1 cellular context compared by ENCODE assay signal in genomic region chr17:49361129-49361901, GRCh38.
TF ChIP-seq lines count a peak whose summit lies in the region.

No MANE protein-coding gene starts in this region.

TF ChIP-seq in HepG2, 621 proteins besides CTCF, POLR2A, EP300 and RAD21 (continued from another document and continues in another):
- TF ChIP-seq ZNF704 (CRISPR knock-in tag; IDR thresholded peaks at IDR 0.05; ENCODE audit: borderline replicate concordance) (no peak), MYC (CRISPR knock-in tag; IDR thresholded peaks at IDR 0.05; ENCODE audit: borderline replicate concordance) (peak; percentile 45; the same call in 1 of the 2 replicates), MTF2 (CRISPR knock-in tag; IDR thresholded peaks at IDR 0.05; ENCODE audit: borderline replicate concordance) (no peak), ZFP91 (CRISPR knock-in tag; IDR thresholded peaks at IDR 0.05; ENCODE audit: borderline replicate concordance) (peak; percentile 54; the same call in 1 of the 2 replicates), ZNF790 (CRISPR knock-in tag; IDR thresholded peaks at IDR 0.05; ENCODE audit: borderline replicate concordance) (0 out of 2 replicates have a peak, but pooled peaks have one; percentile 51), FOSL2 (CRISPR knock-in tag; IDR thresholded peaks at IDR 0.05) (no peak), ZNF780A (CRISPR knock-in tag; IDR thresholded peaks at IDR 0.05) (no peak), ZNF280D (CRISPR knock-in tag; IDR thresholded peaks at IDR 0.05) (no peak), JUND (CRISPR knock-in tag; IDR thresholded peaks at IDR 0.05) (no peak), ARID4A (CRISPR knock-in tag; IDR thresholded peaks at IDR 0.05; ENCODE audit: borderline replicate concordance) (peak; percentile 56), ZFP36 (IDR thresholded peaks at IDR 0.05; ENCODE audit: borderline replicate concordance, low read depth, low read length, partially characterized antibody) (no peak), HMG20B (CRISPR knock-in tag; conservative IDR thresholded peaks at IDR 0.05) (no peak), NKX3-1 (CRISPR knock-in tag; IDR thresholded peaks at IDR 0.05) (no peak), PHF5A (CRISPR knock-in tag; IDR thresholded peaks at IDR 0.05; ENCODE audit: low read depth, unreplicated experiment) (no peak), ATF7 (IDR thresholded peaks at IDR 0.05) (no peak), ATF7 (CRISPR knock-in tag; IDR thresholded peaks at IDR 0.05) (no peak), ZBTB40 (IDR thresholded peaks at IDR 0.05) (no peak), ZBTB40 (CRISPR knock-in tag; IDR thresholded peaks at IDR 0.05) (0 out of 2 replicates have a peak, but pooled peaks have one; percentile 50), ZBTB7A (CRISPR knock-in tag; IDR thresholded peaks at IDR 0.05) (no peak; the same call in 1 of the 2 replicates), DRAP1 (CRISPR knock-in tag; IDR thresholded peaks at IDR 0.05) (peak; percentile 65), SNAPC4 (CRISPR knock-in tag; IDR thresholded peaks at IDR 0.05) (no peak), ZNF768 (CRISPR knock-in tag; IDR thresholded peaks at IDR 0.05) (peak; percentile 68; the same call in 1 of the 2 replicates), ERF (CRISPR knock-in tag; IDR thresholded peaks at IDR 0.05) (peak; percentile 46; the same call in 1 of the 2 replicates)
